ENCODE assay signal across 14 cellular contexts in genomic region chr1:38213720-38214367, GRCh38.
DNase-seq lines count a peak whose midpoint lies in the region; ATAC-seq, FAIRE-seq and TF ChIP-seq lines count a peak whose summit lies in the region.
"Had no signal": no experiment of that assay in that cellular context is flagged by ENCODE, and none has a peak within 500 bp of the region (broad histone marks: within the 10 kb centered on the region; RNA-seq: fewer than 3 reads in every experiment).

No MANE protein-coding gene starts in this region.

- no peak overlapping the region for H4K5ac ChIP-seq in H1 (ENCODE audit: insufficient read length, low read depth, low read length)

- H3K79me1 ChIP-seq in H1 (ENCODE audit: low read depth, low read length), result no peaks in the 10 kb centered on the region

- peaks cover 0 to 2% (median 0%) of the 10 kb centered on the region in 4 experiments; a peak in 2 of 7 replicates for H3K4me1 ChIP-seq in H1 (replicated peaks in 1 of 4; ENCODE audit: control insufficient read depth in 3 of 4, insufficient read depth in 4 of 4, low read length in 3 of 4)
- H3K4me1 ChIP-seq in gastrocnemius medialis, result no peaks in the 10 kb centered on the region
- H3K4me1 ChIP-seq: SJSA1 had no signal

- H3K18ac ChIP-seq in H1 (ENCODE audit: extremely low read depth, low read length), result no peak overlapping the region

- no peak for TF ChIP-seq EP300 in H1 (IDR thresholded peaks at IDR 0.05; ENCODE audit: borderline replicate concordance in 1 of 2, low read depth in 2 of 2, low read length in 2 of 2)

- no peaks in the 10 kb centered on the region for H3K36me3 ChIP-seq in H1 (ENCODE audit: control insufficient read depth in 2 of 4, insufficient read depth in 4 of 4, low read length in 3 of 4)
- no peaks in the 10 kb centered on the region for H3K36me3 ChIP-seq in gastrocnemius medialis
- H3K36me3 ChIP-seq: cardiac muscle cell, SJSA1, WERI-Rb-1 had no signal

- no peak for TF ChIP-seq RAD21 in H1 (IDR thresholded peaks at IDR 0.05 in 1 of 2, conservative IDR thresholded peaks at IDR 0.05 in 1 of 2; ENCODE audit: low read depth in 2 of 2, low read length in 2 of 2)

- H4K8ac ChIP-seq in H1 (ENCODE audit: extremely low read depth, insufficient read depth, low read length), result peak overlapping the region; percentile 22; the same call in 1 of the 2 replicates

- no peaks in the 10 kb centered on the region for H3K9me3 Mint-ChIP-seq in activated T-cell treated with anti-CD3 and anti-CD28 coated beads, Interleukin-2, amount 50 U/mL, for 72 hours
- H3K9me3 Mint-ChIP-seq in stimulated activated naive B cell treated with anti-CD40 and anti-IgM and Interleukin-4, amounts not matched to agents 10 μg/mL and 1 μg/mL and 100 μg/mL, for 72 hours, result no peaks in the 10 kb centered on the region
- H3K9me3 Mint-ChIP-seq: effector memory CD8-positive, alpha-beta T cell had no signal

- 0 out of 2 replicates have a peak overlapping the region, but pooled peaks have one; percentile 32 for H2BK5ac ChIP-seq in H1 (ENCODE audit: low read depth, low read length)

- H2BK20ac ChIP-seq in H1 (ENCODE audit: low read length), result no peak overlapping the region

- H3K14ac ChIP-seq in H1 (ENCODE audit: insufficient read length), result no peak overlapping the region

- TF ChIP-seq CTCF in H1 (IDR thresholded peaks at IDR 0.05; ENCODE audit: control extremely low read depth in 1 of 3, insufficient read depth in 1 of 3, low read depth in 1 of 3, low read length in 3 of 3), result no peak
- no peak for TF ChIP-seq CTCF in gastrocnemius medialis (IDR thresholded peaks at IDR 0.05 in 4 of 5, conservative IDR thresholded peaks at IDR 0.05 in 1 of 5)

- no peak overlapping the region for H3K4ac ChIP-seq in H1 (replicated peaks; ENCODE audit: insufficient read length, low read depth, low read length)

- H2AK5ac ChIP-seq in H1 (ENCODE audit: low read depth, low read length), result no peak overlapping the region

- H3K23me2 ChIP-seq in H1 (ENCODE audit: low read depth, low read length), result no peaks in the 10 kb centered on the region

- H3K27me3 ChIP-seq in H1 (replicated peaks in 1 of 4; ENCODE audit: control insufficient read depth in 3 of 4, extremely low read depth in 1 of 4, insufficient read depth in 3 of 4, low read length in 3 of 4) (no peaks in the 10 kb centered on the region; a peak in 1 of 7 replicates), gastrocnemius medialis (peaks cover 6 to 18% (median 13%) of the 10 kb centered on the region in 3 donors)
- H3K27me3 ChIP-seq: cardiac muscle cell, SJSA1 had no signal

- no peak overlapping the region for H2AFZ ChIP-seq in H1 (ENCODE audit: low read length)

- intact Hi-C loops in gastrocnemius medialis (cut with DNase I; ENCODE audit: low total_unique reads), result no loop called here

- no peak overlapping the region for H3K27ac Mint-ChIP-seq in activated T-cell treated with anti-CD3 and anti-CD28 coated beads, Interleukin-2, amount 50 U/mL, for 72 hours
- peak overlapping the region; percentile 39 for H3K27ac Mint-ChIP-seq in stimulated activated naive B cell treated with anti-CD40 and anti-IgM and Interleukin-4, amounts not matched to agents 10 μg/mL and 1 μg/mL and 100 μg/mL, for 72 hours
- H3K27ac Mint-ChIP-seq: activated naive CD8-positive, alpha-beta T cell had no signal

- H3K27ac ChIP-seq in H1 (ENCODE audit: low read depth, low read length), result no peak overlapping the region
- H3K27ac ChIP-seq in gastrocnemius medialis, result no peak overlapping the region
- H3K27ac ChIP-seq: cardiac muscle cell, SJSA1, WERI-Rb-1 had no signal

- no peak overlapping the region for H4K91ac ChIP-seq in H1 (replicated peaks; ENCODE audit: insufficient read length, low read length)

- no peaks in the 10 kb centered on the region for H3K79me2 ChIP-seq in H1 (ENCODE audit: control insufficient read depth in 1 of 2, insufficient read depth in 2 of 2, low read length in 2 of 2)

- peak overlapping the region; percentile 15 to 48 for H3K4me3 Mint-ChIP-seq in activated T-cell treated with anti-CD3 and anti-CD28 coated beads, Interleukin-2, amount 50 U/mL, for 72 hours
- peak overlapping the region; percentile 57 to 70 for H3K4me3 Mint-ChIP-seq in stimulated activated naive B cell treated with anti-CD40 and anti-IgM and Interleukin-4, amounts not matched to agents 10 μg/mL and 1 μg/mL and 100 μg/mL, for 72 hours
- H3K4me3 Mint-ChIP-seq: activated naive CD8-positive, alpha-beta T cell; effector memory CD8-positive, alpha-beta T cell had no signal

- H2BK120ac ChIP-seq in H1 (replicated peaks; ENCODE audit: low read depth, low read length), result no peak overlapping the region

- no peaks in the 10 kb centered on the region for H4K20me1 ChIP-seq in H1 (replicated peaks in 1 of 2; ENCODE audit: control insufficient read depth in 1 of 2, insufficient read depth in 2 of 2, low read length in 2 of 2)

- POLR2A ChIA-PET in H1 (lab: Charles Lee; ENCODE audit: partially characterized antibody), result interaction anchor here (0.6 to 1.6 kb wide), 2 partner anchors 10 to 117 kb away, joined by 3 read pairs; no protein-coding TSS in a partner anchor

- H2BK15ac ChIP-seq in H1 (ENCODE audit: low read length), result no peak overlapping the region; the same call in 1 of the 2 replicates

- H3K4me3 ChIP-seq in H1 (ENCODE audit: extremely low read depth in 1 of 4, insufficient read depth in 2 of 4, low read depth in 3 of 4, low read length in 4 of 4) (no peak overlapping the region), gastrocnemius medialis (no peak overlapping the region)
- H3K4me3 ChIP-seq: cardiac muscle cell, SJSA1 had no signal

- H3K9me3 ChIP-seq in H1 (ENCODE audit: insufficient read depth in 2 of 2, low read depth in 1 of 2, low read length in 1 of 2), result no peaks in the 10 kb centered on the region
- no peaks in the 10 kb centered on the region for H3K9me3 ChIP-seq in gastrocnemius medialis
- H3K9me3 ChIP-seq: SJSA1 had no signal

- CTCF ChIA-PET in H1 (lab: Charles Lee; ENCODE audit: partially characterized antibody), result interaction anchor here (0.9 to 1.0 kb wide), 2 partner anchors 142 to 146 kb away, joined by 3 read pairs; no protein-coding TSS in a partner anchor

- H3K56ac ChIP-seq in H1 (replicated peaks; ENCODE audit: insufficient read length, low read depth, low read length), result no peak overlapping the region

- no peak overlapping the region for H3K23ac ChIP-seq in H1 (ENCODE audit: insufficient read length)

- H3K4me2 ChIP-seq in H1 (ENCODE audit: insufficient read depth in 1 of 2, low read depth in 2 of 2, low read length in 2 of 2), result no peak overlapping the region

- H3K9ac ChIP-seq in H1 (replicated peaks in 1 of 4; ENCODE audit: extremely low read depth in 1 of 4, low read depth in 3 of 4, low read length in 3 of 4), result no peak overlapping the region

- in situ Hi-C loops in gastrocnemius medialis (cut with MboI; ENCODE audit: low sequenced_read_pairs in 4 of 4), result no loop called here

- peaks cover 62% of the 10 kb centered on the region for H3K27me3 Mint-ChIP-seq in activated T-cell treated with anti-CD3 and anti-CD28 coated beads, Interleukin-2, amount 50 U/mL, for 72 hours (ENCODE audit: low read depth)
- H3K27me3 Mint-ChIP-seq in stimulated activated naive B cell treated with anti-CD40 and anti-IgM and Interleukin-4, amounts not matched to agents 10 μg/mL and 1 μg/mL and 100 μg/mL, for 72 hours, result peaks cover 35 to 46% of the 10 kb centered on the region in 2 donors

- no peak for FAIRE-seq in H1 (lab: Jason Lieb, UNC)

- H2BK12ac ChIP-seq in H1 (ENCODE audit: low read depth, low read length), result no peak overlapping the region

- DNase-seq in activated T-cell treated with anti-CD3 and anti-CD28 coated beads, Interleukin-2, amount 50 U/mL, for 72 hours, result no peak
- no peak for DNase-seq in activated T-cell treated with anti-CD3 and anti-CD28 coated beads, Interleukin-2, amount 50 U/mL, for 48 hours
- DNase-seq in NCI-H146 (lab: John Stamatoyannopoulos, UW), result peak; percentile 61
- no peak for DNase-seq in H1 (ENCODE audit: low read depth in 1 of 2, low spot score in 2 of 2)
- no peak for DNase-seq in stimulated activated naive B cell treated with anti-CD40 and anti-IgM and Interleukin-4, amounts not matched to agents 10 μg/mL and 1 μg/mL and 100 μg/mL, for 72 hours
- DNase-seq in gastrocnemius medialis, result no peak
- DNase-seq in hepatic stellate cell (ENCODE audit: low spot score), result no peak
- no peak for DNase-seq in NCI-H2196 (lab: John Stamatoyannopoulos, UW; ENCODE audit: unreplicated experiment)
- DNase-seq: effector memory CD8-positive, alpha-beta T cell; NCI-H2171 treated with DMSO at 0.1 percent for 48 hours; WERI-Rb-1 had no signal

- 91% methylated on average over 25 of the region's 25 CpGs; no CpG with 5 or more reads in 1 of the 2 experiments for WGBS in H1 (ENCODE audit: extremely low coverage in 1 of 2, insufficient coverage in 1 of 2, insufficient read length in 1 of 2, insufficient replicate concordance in 2 of 2, low coverage in 1 of 2, low lambda C conversion rate in 2 of 2, missing lambda C conversion rate in 1 of 2), 2 experiments

- ATAC-seq in activated T-cell treated with anti-CD3 and anti-CD28 coated beads, Interleukin-2, amount 50 U/mL, for 72 hours (replicated peaks in 1 of 2), result no peak
- ATAC-seq in stimulated activated naive B cell treated with anti-CD40 and anti-IgM and Interleukin-4, amounts not matched to agents 10 μg/mL and 1 μg/mL and 100 μg/mL, for 72 hours (replicated peaks), result peak; percentile 51 to 71
- no peak for ATAC-seq in gastrocnemius medialis
- ATAC-seq: effector memory CD8-positive, alpha-beta T cell had no signal

- peaks cover 8% of the 10 kb centered on the region for H3K4me1 Mint-ChIP-seq in activated T-cell treated with anti-CD3 and anti-CD28 coated beads, Interleukin-2, amount 50 U/mL, for 72 hours (ENCODE audit: low read depth)
- peaks cover 7 to 16% of the 10 kb centered on the region in 2 donors for H3K4me1 Mint-ChIP-seq in stimulated activated naive B cell treated with anti-CD40 and anti-IgM and Interleukin-4, amounts not matched to agents 10 μg/mL and 1 μg/mL and 100 μg/mL, for 72 hours

- no peaks in the 10 kb centered on the region for H3K36me3 Mint-ChIP-seq in activated T-cell treated with anti-CD3 and anti-CD28 coated beads, Interleukin-2, amount 50 U/mL, for 72 hours (ENCODE audit: insufficient read depth in 2 of 2)
- no peaks in the 10 kb centered on the region for H3K36me3 Mint-ChIP-seq in stimulated activated naive B cell treated with anti-CD40 and anti-IgM and Interleukin-4, amounts not matched to agents 10 μg/mL and 1 μg/mL and 100 μg/mL, for 72 hours
- H3K36me3 Mint-ChIP-seq: activated naive CD8-positive, alpha-beta T cell had no signal

- TF ChIP-seq POLR2A in H1 (IDR thresholded peaks at IDR 0.05; ENCODE audit: control extremely low read depth in 1 of 2, low read depth in 2 of 2, low read length in 2 of 2) (no peak), gastrocnemius medialis (IDR thresholded peaks at IDR 0.05) (no peak)

TF ChIP-seq in H1, 55 proteins besides CTCF, POLR2A, EP300 and RAD21:
- no peak for TF ChIP-seq CREB1 (IDR thresholded peaks at IDR 0.05)
- TF ChIP-seq KDM1A (IDR thresholded peaks at IDR 0.05; ENCODE audit: borderline replicate concordance, low read length), result no peak

Comparison
In these comparisons a context has a peak if more than half of its experiments do, and no peak if none do; other contexts are left out.
1. ATAC-seq: peak in stimulated activated naive B cell treated with anti-CD40 and anti-IgM and Interleukin-4, amounts not matched to agents 10 μg/mL and 1 μg/mL and 100 μg/mL, for 72 hours (2 of 2); none in activated T-cell treated with anti-CD3 and anti-CD28 coated beads, Interleukin-2, amount 50 U/mL, for 72 hours (0 of 2) and gastrocnemius medialis (0 of 2).